Comparison of ENCODE assay signal across 11 cellular contexts in the genomic region with DNA sequence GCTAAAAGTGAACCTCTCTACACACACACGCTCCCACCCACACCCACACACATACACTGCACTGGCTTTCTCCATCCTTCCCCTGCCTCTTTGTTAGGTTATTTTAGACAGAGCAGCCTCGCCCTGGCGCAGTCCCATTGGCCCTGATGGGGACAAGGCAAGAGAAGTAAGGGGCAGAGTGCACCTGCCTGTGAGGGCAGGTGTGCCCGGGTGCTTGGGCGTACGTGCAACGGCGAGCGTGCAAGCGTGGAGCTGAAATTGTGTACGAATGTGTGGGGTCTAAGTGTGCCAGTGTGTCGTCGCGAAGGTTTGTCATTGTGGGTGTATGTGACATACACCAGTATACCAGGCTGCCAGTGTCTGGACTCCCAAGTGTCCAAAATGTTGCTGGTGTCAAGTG. TPM values are rescaled to one million over a fixed set of nuclear protein-coding genes. Genes with fewer than 3 reads are reported as not detected.
DNase-seq lines count a peak whose midpoint lies in the region; ATAC-seq and TF ChIP-seq lines count a peak whose summit lies in the region.
"Had no signal": no experiment of that assay in that cellular context is flagged by ENCODE, and none has a peak within 500 bp of the region (broad histone marks: within the 10 kb centered on the region; RNA-seq: fewer than 3 reads in every experiment).

No MANE protein-coding gene starts in this region.

- H3K4me1 Mint-ChIP-seq in WTC11: peaks cover 36% of the 10 kb centered on the region

- peak overlapping the region; percentile 71 for H3K4me3 ChIP-seq in iPS-20b (ENCODE audit: low read length)
- peak overlapping the region; percentile 77 to 83 for H3K4me3 ChIP-seq in stomach smooth muscle (ENCODE audit: low read length in 2 of 2)
- peak overlapping the region in 4 of 8 donors; percentile 32 to 59 (median 37) for H3K4me3 ChIP-seq in spleen
- H3K4me3 ChIP-seq: BLaER1 treated with 17β-estradiol and CSF1 and Interleukin-3, amounts not matched to agents 10 nM and 100 nM had no signal

- no peaks in the 10 kb centered on the region for H3K36me3 Mint-ChIP-seq in WTC11

- peaks cover 84% of the 10 kb centered on the region for H3K27me3 Mint-ChIP-seq in WTC11 (ENCODE audit: low read depth)

- POLR2A ChIA-PET in WTC11 (lab: Charles Lee): no interaction called here

- intact Hi-C loops in spleen (cut with DNase I; ENCODE audit: low total_unique reads): no loop called here

- WGBS in spleen, 5 donors: 5 to 20% (median 10%) methylated on average over 14 of the region's 14 CpGs

- CTCF ChIA-PET in WTC11 (lab: Charles Lee): interaction anchor here (1.0 kb wide), 1 partner anchor 44 kb away, joined by 3 read pairs; no protein-coding TSS in a partner anchor

- H3K4me1 ChIP-seq in iPS-20b (ENCODE audit: insufficient read depth, low read length) (peaks cover 6% of the 10 kb centered on the region; the same call in 1 of the 2 replicates), stomach smooth muscle (ENCODE audit: control insufficient read depth, insufficient read depth, low read length) (peaks cover 29% of the 10 kb centered on the region), spleen (peaks cover 0 to 35% (median 19%) of the 10 kb centered on the region in 6 donors)
- H3K4me1 ChIP-seq: BLaER1 treated with 17β-estradiol and CSF1 and Interleukin-3, amounts not matched to agents 10 nM and 100 nM had no signal

- H3K9me3 ChIP-seq in iPS-20b (ENCODE audit: insufficient read depth, low read depth, low read length): no peaks in the 10 kb centered on the region
- H3K9me3 ChIP-seq in stomach smooth muscle (ENCODE audit: control insufficient read depth in 2 of 2, low read length in 2 of 2): no peaks in the 10 kb centered on the region
- peaks cover 0 to 7% (median 0%) of the 10 kb centered on the region in 8 donors for H3K9me3 ChIP-seq in spleen

- DNase-seq in NCI-H2029 (lab: John Stamatoyannopoulos, UW): peak; percentile 11
- DNase-seq in NCI-H2029 treated with DMSO at 0.1 percent for 48 hours (lab: John Stamatoyannopoulos, UW): no peak
- peak; percentile 14 for DNase-seq in WTC11 (ENCODE audit: low spot score)
- DNase-seq in spleen: no peak
- DNase-seq in medulla oblongata (ENCODE audit: extremely low spot score): no peak
- DNase-seq in HT-29 (ENCODE audit: low spot score): no peak
- DNase-seq: stimulated activated CD4-positive, alpha-beta T cell treated with anti-CD3 and anti-CD28 coated beads, Interleukin-1b, Interleukin-23, amount 100 ng/mL, for 48 hours had no signal

- H3K9me3 Mint-ChIP-seq in WTC11: no peaks in the 10 kb centered on the region

- TF ChIP-seq POLR2A in spleen (IDR thresholded peaks at IDR 0.05): no peak

- peaks cover 87% of the 10 kb centered on the region for H3K27me3 ChIP-seq in iPS-20b (ENCODE audit: insufficient read depth, low read length)
- H3K27me3 ChIP-seq in stomach smooth muscle (ENCODE audit: control insufficient read depth in 1 of 2, insufficient read depth in 2 of 2, low read length in 2 of 2): peaks cover 4 to 7% of the 10 kb centered on the region in 2 donors
- H3K27me3 ChIP-seq in spleen (replicated peaks in 1 of 7): peaks cover 0 to 87% (median 45%) of the 10 kb centered on the region in 7 donors
- H3K27me3 ChIP-seq: BLaER1 treated with 17β-estradiol and CSF1 and Interleukin-3, amounts not matched to agents 10 nM and 100 nM had no signal

- H3K36me3 ChIP-seq in iPS-20b (ENCODE audit: insufficient read depth, low read depth, low read length) (no peaks in the 10 kb centered on the region), stomach smooth muscle (ENCODE audit: control insufficient read depth in 2 of 2, insufficient read depth in 2 of 2, low read length in 2 of 2) (no peaks in the 10 kb centered on the region), spleen (no peaks in the 10 kb centered on the region)
- H3K36me3 ChIP-seq: BLaER1 treated with 17β-estradiol and CSF1 and Interleukin-3, amounts not matched to agents 10 nM and 100 nM had no signal

- H3K9ac ChIP-seq in iPS-20b (ENCODE audit: low read depth, low read length) (no peak overlapping the region), stomach smooth muscle (ENCODE audit: low read length in 2 of 2) (peak overlapping the region in 1 of 2 donors; percentile 47)
- H3K9ac ChIP-seq: BLaER1 treated with 17β-estradiol and CSF1 and Interleukin-3, amounts not matched to agents 10 nM and 100 nM had no signal

- peak; percentile 2; the same call in 1 of the 2 replicates for ATAC-seq in WTC11
- ATAC-seq: HCT116 had no signal

- no peak overlapping the region for H3K27ac Mint-ChIP-seq in WTC11

- no peak for TF ChIP-seq CTCF in WTC11 (IDR thresholded peaks at IDR 0.05)
- TF ChIP-seq CTCF in spleen (IDR thresholded peaks at IDR 0.05 in 8 of 11, conservative IDR thresholded peaks at IDR 0.05 in 3 of 11): no peak

- peak overlapping the region; percentile 79 for H3K4me3 Mint-ChIP-seq in WTC11

- H3K27ac ChIP-seq in iPS-20b (ENCODE audit: low read length) (no peak overlapping the region), stomach smooth muscle (ENCODE audit: low read length) (no peak overlapping the region), spleen (no peak overlapping the region)
- H3K27ac ChIP-seq: BLaER1 treated with 17β-estradiol and CSF1 and Interleukin-3, amounts not matched to agents 10 nM and 100 nM had no signal

TF ChIP-seq in WTC11, 78 proteins besides CTCF, POLR2A, EP300 and RAD21:
- TF ChIP-seq, protein P1, sequence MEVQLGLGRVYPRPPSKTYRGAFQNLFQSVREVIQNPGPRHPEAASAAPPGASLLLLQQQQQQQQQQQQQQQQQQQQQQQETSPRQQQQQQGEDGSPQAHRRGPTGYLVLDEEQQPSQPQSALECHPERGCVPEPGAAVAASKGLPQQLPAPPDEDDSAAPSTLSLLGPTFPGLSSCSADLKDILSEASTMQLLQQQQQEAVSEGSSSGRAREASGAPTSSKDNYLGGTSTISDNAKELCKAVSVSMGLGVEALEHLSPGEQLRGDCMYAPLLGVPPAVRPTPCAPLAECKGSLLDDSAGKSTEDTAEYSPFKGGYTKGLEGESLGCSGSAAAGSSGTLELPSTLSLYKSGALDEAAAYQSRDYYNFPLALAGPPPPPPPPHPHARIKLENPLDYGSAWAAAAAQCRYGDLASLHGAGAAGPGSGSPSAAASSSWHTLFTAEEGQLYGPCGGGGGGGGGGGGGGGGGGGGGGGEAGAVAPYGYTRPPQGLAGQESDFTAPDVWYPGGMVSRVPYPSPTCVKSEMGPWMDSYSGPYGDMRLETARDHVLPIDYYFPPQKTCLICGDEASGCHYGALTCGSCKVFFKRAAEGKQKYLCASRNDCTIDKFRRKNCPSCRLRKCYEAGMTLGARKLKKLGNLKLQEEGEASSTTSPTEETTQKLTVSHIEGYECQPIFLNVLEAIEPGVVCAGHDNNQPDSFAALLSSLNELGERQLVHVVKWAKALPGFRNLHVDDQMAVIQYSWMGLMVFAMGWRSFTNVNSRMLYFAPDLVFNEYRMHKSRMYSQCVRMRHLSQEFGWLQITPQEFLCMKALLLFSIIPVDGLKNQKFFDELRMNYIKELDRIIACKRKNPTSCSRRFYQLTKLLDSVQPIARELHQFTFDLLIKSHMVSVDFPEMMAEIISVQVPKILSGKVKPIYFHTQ (CRISPR knock-in tag; IDR thresholded peaks at IDR 0.05): no peak
- 0 out of 2 replicates have a peak, but pooled peaks have one; percentile 15 for TF ChIP-seq SMAD3 (CRISPR knock-in tag; IDR thresholded peaks at IDR 0.05; ENCODE audit: borderline replicate concordance)
TF ChIP-seq in WTC11: peak in this region for 1.

RNA-seq across cellular contexts. Expression of a gene that starts 0.5 kb away (rescaled TPM):
- total RNA-seq in WTC11 (2021) (2.3 to 3.0 TPM (median 2.5 TPM) in 3 replicates), spleen (1 to 10 TPM in 1 of 7 donors, under 1 TPM in 6; 0.13 to 1.1 (median 0.34) TPM)
- polyA plus RNA-seq in spleen: under 1 TPM; 0.22 to 0.65 (median 0.29) TPM
- total RNA-seq in HT-29 (2014; rRNA removed; shearing (Covaris generic)): 0.69 and 1.1 TPM in 2 replicates

Comparison
In these comparisons a context has a peak if more than half of its experiments do, and no peak if none do; other contexts are left out.
1. DNase-seq: peak in NCI-H2029 (single experiment) and WTC11 (single experiment); none in NCI-H2029 treated with DMSO at 0.1 percent for 48 hours (single experiment), spleen (single experiment), medulla oblongata (single experiment) and HT-29 (single experiment).